In genomic region chr20:63409066-63409833, GRCh38 we compare ENCODE assay signal across 29 cellular contexts. TPM values are rescaled to one million over a fixed set of nuclear protein-coding genes. Genes with fewer than 3 reads are reported as not detected.
DNase-seq lines count a peak whose midpoint lies in the region; ATAC-seq, FAIRE-seq and TF ChIP-seq lines count a peak whose summit lies in the region.
"Had no signal": no experiment of that assay in that cellular context is flagged by ENCODE, and none has a peak within 500 bp of the region (broad histone marks: within the 10 kb centered on the region; RNA-seq: fewer than 3 reads in every experiment).

No MANE protein-coding gene starts in this region.

- H3K36me3 ChIP-seq in ES-I3 (ENCODE audit: insufficient read depth, low read length): no peaks in the 10 kb centered on the region
- H3K36me3 ChIP-seq: adrenal gland, left lung, ovary had no signal

- peak overlapping the region; percentile 25; the same call in 1 of the 2 replicates for H3K9ac ChIP-seq in ES-I3 (ENCODE audit: low read depth, low read length)

- H3K36me3 Mint-ChIP-seq in WTC11: no peaks in the 10 kb centered on the region
- H3K36me3 Mint-ChIP-seq: CD8-positive, alpha-beta memory T cell; mesothelial cell of epicardium; naive thymus-derived CD8-positive, alpha-beta T cell had no signal

- CTCF ChIA-PET in WTC11 (lab: Charles Lee): interaction anchor here (0.7 to 1.4 kb wide), 4 partner anchors 15 to 186 kb away, joined by 3 to 4 read pairs (median 4); no protein-coding TSS in a partner anchor

- no peak for DNase-seq in HTR-8/SVneo (ENCODE audit: insufficient read length, low spot score)
- DNase-seq in WTC11 (ENCODE audit: low spot score): peak; percentile 46
- peak; percentile 72 for DNase-seq in iPS-NIHi7 (ENCODE audit: extremely low spot score)
- DNase-seq in central memory CD4-positive, alpha-beta T cell: no peak
- DNase-seq in SIG-M5 (lab: John Stamatoyannopoulos, UW): no peak
- no peak for DNase-seq in GM12892 (ENCODE audit: insufficient read length)
- no peak for DNase-seq in NOMO-1 (lab: John Stamatoyannopoulos, UW; ENCODE audit: unreplicated experiment in 2 of 2)
- DNase-seq: activated B cell treated with CpG ODN at 0.5 μM for 24 hours; activated CD4-positive, alpha-beta T cell treated with anti-CD3 and anti-CD28 coated beads, Interleukin-2, amount 50 U/mL, for 4 hours; activated effector memory CD4-positive, alpha-beta T cell treated with Interleukin-2 at 50 U/mL for 16 hours; adrenal gland; cortex of kidney; DMS53; left lung; NCI-H2081 treated with DMSO at 0.1 percent for 48 hours; NCI-H524; ovary; stimulated activated CD4-positive, alpha-beta T cell treated with anti-CD3 and anti-CD28 coated beads, Interleukin-15, amount 100 ng/mL, for 24 hours; trophoblast cell had no signal

- TF ChIP-seq POLR2A in GM12892 (IDR thresholded peaks at IDR 0.05; ENCODE audit: low read depth, low read length): no peak

- TF ChIP-seq CTCF in WTC11 (IDR thresholded peaks at IDR 0.05): no peak

- no peak overlapping the region for H3K4me3 Mint-ChIP-seq in WTC11
- H3K4me3 Mint-ChIP-seq: activated B cell treated with CpG ODN at 0.5 μM for 24 hours; CD8-positive, alpha-beta memory T cell; mesothelial cell of epicardium had no signal

- ATAC-seq in WTC11: peak; percentile 67
- ATAC-seq: left lung, sciatic nerve had no signal

- H3K4me1 ChIP-seq in ES-I3 (ENCODE audit: insufficient read depth, low read length): no peaks in the 10 kb centered on the region; the same call in 1 of the 2 replicates
- H3K4me1 ChIP-seq: adrenal gland, left lung had no signal

- POLR2A ChIA-PET in WTC11 (lab: Charles Lee): interaction anchor here (0.6 kb wide), 1 partner anchor 547 kb away, joined by 3 read pairs; the partner anchor contains the start of gene UCKL1

- FAIRE-seq in HTR-8/SVneo (lab: Jason Lieb, UNC) (peak; percentile 93), GM12892 (lab: Jason Lieb, UNC) (no peak)
- FAIRE-seq: endometrium had no signal

- H3K27ac Mint-ChIP-seq in WTC11: peak overlapping the region; percentile 49; the same call in 1 of the 2 replicates
- H3K27ac Mint-ChIP-seq: activated B cell treated with CpG ODN at 0.5 μM for 24 hours, mesothelial cell of epicardium had no signal

- 0 out of 2 replicates have a peak, but pooled peaks cover 6% of the 10 kb centered on the region for H3K4me1 Mint-ChIP-seq in WTC11
- H3K4me1 Mint-ChIP-seq: activated B cell treated with CpG ODN at 0.5 μM for 24 hours, mesothelial cell of epicardium had no signal

- no peaks in the 10 kb centered on the region for H3K27me3 Mint-ChIP-seq in WTC11 (ENCODE audit: low read depth)
- H3K27me3 Mint-ChIP-seq: activated B cell treated with CpG ODN at 0.5 μM for 24 hours had no signal

- no peaks in the 10 kb centered on the region for H3K9me3 ChIP-seq in ES-I3 (ENCODE audit: control insufficient read depth, insufficient read depth, low read length)
- H3K9me3 ChIP-seq: adrenal gland, left lung, ovary had no signal

- no peaks in the 10 kb centered on the region for H3K9me3 Mint-ChIP-seq in WTC11
- H3K9me3 Mint-ChIP-seq: activated B cell treated with CpG ODN at 0.5 μM for 24 hours; CD8-positive, alpha-beta memory T cell; mesothelial cell of epicardium; naive thymus-derived CD8-positive, alpha-beta T cell had no signal

TF ChIP-seq in WTC11, 78 proteins besides CTCF, POLR2A, EP300 and RAD21:
- TF ChIP-seq ETV6 (CRISPR knock-in tag; IDR thresholded peaks at IDR 0.05) (no peak), ATF2 (CRISPR knock-in tag; IDR thresholded peaks at IDR 0.05; ENCODE audit: borderline replicate concordance, low read depth) (no peak), GRHL2 (CRISPR knock-in tag; IDR thresholded peaks at IDR 0.05; ENCODE audit: insufficient replicate concordance, severe bottlenecking) (no peak), MAX (CRISPR knock-in tag; IDR thresholded peaks at IDR 0.05) (0 out of 2 replicates have a peak, but pooled peaks have one; percentile 6), EMX1 (CRISPR knock-in tag; IDR thresholded peaks at IDR 0.05) (no peak), CREB1 (CRISPR knock-in tag; IDR thresholded peaks at IDR 0.05) (no peak), SP1 (CRISPR knock-in tag; conservative IDR thresholded peaks at IDR 0.05) (peak; percentile 63; the same call in 1 of the 2 replicates), ZNF416 (CRISPR knock-in tag; IDR thresholded peaks at IDR 0.05) (no peak), NFYB (CRISPR knock-in tag; conservative IDR thresholded peaks at IDR 0.05; ENCODE audit: low read depth) (0 out of 2 replicates have a peak, but pooled peaks have one; percentile 17), FOXP1 (CRISPR knock-in tag; IDR thresholded peaks at IDR 0.05; ENCODE audit: borderline replicate concordance) (peak; percentile 62; the same call in 1 of the 2 replicates), ATF1 (CRISPR knock-in tag; IDR thresholded peaks at IDR 0.05) (no peak), USF2 (CRISPR knock-in tag; IDR thresholded peaks at IDR 0.05) (0 out of 2 replicates have a peak, but pooled peaks have one; percentile 2)

RNA-seq across cellular contexts. Expression of gene CHRNA4, which starts 48.1 kb away (rescaled TPM):
- total RNA-seq in WTC11 (2021): 2.5 to 5.7 TPM (median 4.8 TPM) in 3 replicates
- polyA plus RNA-seq in GM12892 (2012; ENCODE audit: missing spikeins): 0.08 TPM
- total RNA-seq: activated B cell treated with CpG ODN at 0.5 μM for 24 hours; CD8-positive, alpha-beta memory T cell; fibroblast of lung; glomerular endothelial cell; H4; left lung; naive thymus-derived CD8-positive, alpha-beta T cell; RPMI7951 had no signal
- polyA plus RNA-seq: CD8-positive, alpha-beta memory T cell; fibroblast of lung; naive thymus-derived CD8-positive, alpha-beta T cell had no signal

Comparison
In these comparisons a context has a peak if more than half of its experiments do, and no peak if none do; other contexts are left out.
1. DNase-seq: peak in WTC11 (single experiment) and iPS-NIHi7 (single experiment); none in HTR-8/SVneo (single experiment), central memory CD4-positive, alpha-beta T cell (single experiment), SIG-M5 (single experiment), GM12892 (single experiment) and NOMO-1 (0 of 2).